Comparison of ENCODE assay signal across 1 cellular context in genomic region chr3:129077222-129077621, GRCh38.
TF ChIP-seq lines count a peak whose summit lies in the region.

No MANE protein-coding gene starts in this region.

TF ChIP-seq in IMR-90, 13 proteins besides CTCF, POLR2A, EP300 and RAD21:
- TF ChIP-seq, protein P1, sequence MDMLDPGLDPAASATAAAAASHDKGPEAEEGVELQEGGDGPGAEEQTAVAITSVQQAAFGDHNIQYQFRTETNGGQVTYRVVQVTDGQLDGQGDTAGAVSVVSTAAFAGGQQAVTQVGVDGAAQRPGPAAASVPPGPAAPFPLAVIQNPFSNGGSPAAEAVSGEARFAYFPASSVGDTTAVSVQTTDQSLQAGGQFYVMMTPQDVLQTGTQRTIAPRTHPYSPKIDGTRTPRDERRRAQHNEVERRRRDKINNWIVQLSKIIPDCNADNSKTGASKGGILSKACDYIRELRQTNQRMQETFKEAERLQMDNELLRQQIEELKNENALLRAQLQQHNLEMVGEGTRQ (IDR thresholded peaks at IDR 0.05; ENCODE audit: low read depth, low read length) = peak; percentile 19; the same call in 1 of the 2 replicates
- 0 out of 2 replicates have a peak, but pooled peaks have one; percentile 24 for TF ChIP-seq FOS (IDR thresholded peaks at IDR 0.05; ENCODE audit: low read depth, low read length)
- TF ChIP-seq RFX5 (IDR thresholded peaks at IDR 0.05; ENCODE audit: low read depth, low read length) = no peak
- peak; percentile 8 for TF ChIP-seq RCOR1 (IDR thresholded peaks at IDR 0.05; ENCODE audit: insufficient replicate concordance, low read length)
